14 cellular contexts compared by ENCODE assay signal in the genomic region with DNA sequence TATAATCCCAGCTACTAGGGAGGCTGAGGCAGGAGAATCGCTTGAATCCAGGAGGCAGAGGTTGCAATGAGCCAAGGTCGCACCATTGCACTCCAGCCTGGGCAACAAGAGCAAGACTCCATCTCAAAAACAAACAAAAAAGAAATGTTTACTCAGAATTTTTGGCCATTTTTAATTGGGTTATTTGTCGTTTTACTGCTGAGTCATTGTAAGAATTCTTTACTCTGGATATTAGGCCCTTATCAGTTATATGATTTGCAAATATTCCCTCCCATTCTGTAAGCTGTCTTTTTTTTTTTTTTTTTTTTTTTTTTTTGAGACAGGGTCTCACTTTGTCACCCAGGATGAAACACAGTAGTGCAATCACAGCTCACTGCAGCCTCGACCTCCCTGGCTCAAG. TPM values are rescaled to one million over a fixed set of nuclear protein-coding genes. Genes with fewer than 3 reads are reported as not detected.
"Had no signal": no experiment of that assay in that cellular context is flagged by ENCODE, and none has a peak within 500 bp of the region (broad histone marks: within the 10 kb centered on the region; RNA-seq: fewer than 3 reads in every experiment).

No MANE protein-coding gene starts in this region.

RNA-seq across cellular contexts. Expression of a gene that starts 34.0 kb away (rescaled TPM):
- total RNA-seq: activated B cell treated with CpG ODN at 0.5 μM for 24 hours; activated CD4-positive, alpha-beta memory T cell treated with anti-CD3 and anti-CD28 coated beads for 36 hours; activated CD4-positive, alpha-beta T cell treated with anti-CD3 and anti-CD28 coated beads, Interleukin-2, amount 10 ng/mL, durations not matched to agents 24 days and 14 days; activated CD8-positive, alpha-beta memory T cell treated with anti-CD3 and anti-CD28 coated beads for 36 hours; activated CD8-positive, alpha-beta T cell treated with anti-CD3 and anti-CD28 coated beads for 36 hours; activated naive CD4-positive, alpha-beta T cell treated with anti-CD3 and anti-CD28 coated beads, Interleukin-2, amount 50 U/mL, for 72 hours; activated naive CD8-positive, alpha-beta T cell treated with anti-CD3 and anti-CD28 coated beads for 36 hours; activated T-helper 2 cell treated with anti-CD3 and anti-CD28 coated beads, Interferon-gamma antibody, Interleukin-2, Interleukin-4, amounts not matched to agents 10 μg/mL and 5 μg/mL and 100 μg/mL, durations not matched to agents 14 hours and 24 hours and 36 hours; aorta; astrocyte; body of pancreas; breast epithelium; cardiac septum; cerebellum had no signal

RNA-seq across cellular contexts. Expression of a gene that starts 56.6 kb away (rescaled TPM):
- total RNA-seq: activated B cell treated with CpG ODN at 0.5 μM for 24 hours; activated CD4-positive, alpha-beta memory T cell treated with anti-CD3 and anti-CD28 coated beads for 36 hours; activated CD4-positive, alpha-beta T cell treated with anti-CD3 and anti-CD28 coated beads, Interleukin-2, amount 10 ng/mL, durations not matched to agents 24 days and 14 days; activated CD8-positive, alpha-beta memory T cell treated with anti-CD3 and anti-CD28 coated beads for 36 hours; activated CD8-positive, alpha-beta T cell treated with anti-CD3 and anti-CD28 coated beads for 36 hours; activated naive CD4-positive, alpha-beta T cell treated with anti-CD3 and anti-CD28 coated beads, Interleukin-2, amount 50 U/mL, for 72 hours; activated naive CD8-positive, alpha-beta T cell treated with anti-CD3 and anti-CD28 coated beads for 36 hours; activated T-helper 2 cell treated with anti-CD3 and anti-CD28 coated beads, Interferon-gamma antibody, Interleukin-2, Interleukin-4, amounts not matched to agents 10 μg/mL and 5 μg/mL and 100 μg/mL, durations not matched to agents 14 hours and 24 hours and 36 hours had no signal
